ENCODE assay signal across 8 cellular contexts in the genomic region with DNA sequence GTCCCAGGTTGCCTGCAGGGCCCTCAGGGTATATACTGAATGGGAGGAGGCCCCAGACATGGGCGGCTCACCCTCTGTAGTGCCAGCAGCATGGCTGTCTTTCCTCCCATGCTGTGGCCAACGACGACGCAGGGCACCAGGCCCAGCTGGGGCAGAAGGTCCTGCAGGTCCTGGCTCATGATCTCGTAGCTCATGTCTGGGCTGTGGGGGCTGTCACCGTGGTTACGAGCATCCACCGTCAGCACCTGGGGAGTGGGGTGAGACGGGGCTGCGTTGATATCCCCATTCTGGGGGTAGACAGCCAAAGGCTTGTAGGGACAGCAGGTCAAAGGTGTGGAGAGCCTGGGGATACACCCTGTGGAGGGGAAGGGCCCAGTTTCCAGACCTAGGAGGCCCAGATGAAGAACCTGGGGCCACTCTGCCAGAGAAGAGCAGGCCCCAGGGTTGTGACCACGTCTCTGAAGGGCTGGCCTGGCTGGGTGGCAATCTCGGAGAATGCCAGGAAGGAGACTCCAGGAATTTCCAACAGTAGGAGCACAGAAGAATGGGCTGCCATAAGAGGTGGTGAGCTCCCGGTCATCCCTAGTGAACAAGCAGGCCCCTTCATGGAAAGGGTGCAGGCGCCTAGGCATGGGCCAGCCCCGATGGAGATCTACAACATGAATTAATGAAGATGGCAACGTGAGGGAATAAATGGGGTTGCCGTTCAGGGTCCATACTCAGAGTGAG. TPM values are rescaled to one million over a fixed set of nuclear protein-coding genes. Genes with fewer than 3 reads are reported as not detected.
DNase-seq lines count a peak whose midpoint lies in the region; ATAC-seq and TF ChIP-seq lines count a peak whose summit lies in the region.

No MANE protein-coding gene starts in this region.

- intact Hi-C loops in colonic mucosa (cut with DNase I) = loop anchor here (2.0 to 5.0 kb wide), 2 partner anchors 29 to 95 kb away; a partner anchor contains a TSS
- intact Hi-C loops in naive thymus-derived CD4-positive, alpha-beta T cell (cut with micrococcal nuclease) = loop anchor here (1.0 to 10.0 kb wide), 16 partner anchors 18 to 917 kb away; a partner anchor contains a TSS

- H4K20me1 ChIP-seq in KMS-11 (ENCODE audit: insufficient read depth) = peaks cover 4% of the 10 kb centered on the region; the same call in 1 of the 2 replicates

- peak overlapping the region; percentile 87; the same call in 1 of the 2 replicates for H3K9ac ChIP-seq in KMS-11
- H3K9ac ChIP-seq in colonic mucosa (ENCODE audit: low read depth in 2 of 2, low read length in 2 of 2) = peak overlapping the region; percentile 66 to 96

- H2AFZ ChIP-seq in KMS-11 (ENCODE audit: low read depth) = no peak overlapping the region

- CTCF ChIA-PET in naive thymus-derived CD4-positive, alpha-beta T cell (lab: Charles Lee) = interaction anchor here (0.5 to 3.0 kb wide), 6 partner anchors 12 to 158 kb away, joined by 3 to 9 read pairs (median 4); no protein-coding TSS in a partner anchor

- no peaks in the 10 kb centered on the region for H3K9me3 ChIP-seq in colonic mucosa
- H3K9me3 ChIP-seq in naive thymus-derived CD4-positive, alpha-beta T cell (ENCODE audit: control insufficient read depth in 2 of 3, low read length in 3 of 3) = no peaks in the 10 kb centered on the region

- H3K27me3 Mint-ChIP-seq in naive thymus-derived CD4-positive, alpha-beta T cell = peaks cover 0 to 3% (median 0%) of the 10 kb centered on the region in 5 donors

- H3K27me3 ChIP-seq in KMS-11 (ENCODE audit: insufficient read depth, low read depth) (no peaks in the 10 kb centered on the region), colonic mucosa (no peaks in the 10 kb centered on the region)
- H3K27me3 ChIP-seq in naive thymus-derived CD4-positive, alpha-beta T cell (ENCODE audit: control insufficient read depth in 2 of 2, insufficient read depth in 2 of 2, low read length in 2 of 2) = no peaks in the 10 kb centered on the region

- POLR2A ChIA-PET in naive thymus-derived CD4-positive, alpha-beta T cell (lab: Charles Lee) = interaction anchor here (0.7 to 2.1 kb wide), 6 partner anchors 18 to 213 kb away, joined by 3 to 8 read pairs (median 4); a partner anchor contains a TSS

- H3K36me3 ChIP-seq in KMS-11 (ENCODE audit: insufficient read depth) (no peaks in the 10 kb centered on the region; the same call in 1 of the 2 replicates), colonic mucosa (no peaks in the 10 kb centered on the region)
- peaks cover 0 to 19% (median 0%) of the 10 kb centered on the region in 3 experiments for H3K36me3 ChIP-seq in naive thymus-derived CD4-positive, alpha-beta T cell (ENCODE audit: control insufficient read depth in 2 of 3, insufficient read depth in 3 of 3, low read length in 3 of 3)

- H3K27ac ChIP-seq in KMS-11 (peak overlapping the region; percentile 85; the same call in 1 of the 2 replicates), colonic mucosa (peak overlapping the region; percentile 91)
- peak overlapping the region; percentile 89 for H3K27ac ChIP-seq in naive thymus-derived CD4-positive, alpha-beta T cell (ENCODE audit: low read depth, low read length)

- ATAC-seq in naive thymus-derived CD4-positive, alpha-beta T cell = no peak
- ATAC-seq in HG03108 (IDR thresholded peaks at IDR 0.05; ENCODE audit: unreplicated experiment) = no peak

- H3K4me3 ChIP-seq in AG10803 (ENCODE audit: low read length) = peak overlapping the region; percentile 86
- no peak overlapping the region for H3K4me3 ChIP-seq in KMS-11 (IDR thresholded peaks at IDR 0.05; ENCODE audit: insufficient read depth, low read depth, low read length)
- H3K4me3 ChIP-seq in colonic mucosa = peak overlapping the region; percentile 81
- peak overlapping the region; percentile 84 for H3K4me3 ChIP-seq in naive thymus-derived CD4-positive, alpha-beta T cell (ENCODE audit: low read length)

- DNase-seq in AG10803 (ENCODE audit: low read depth) (no peak), colonic mucosa (no peak), NCI-H2107 (lab: John Stamatoyannopoulos, UW) (no peak), NCI-H524 treated with DMSO at 0.1 percent for 48 hours (lab: John Stamatoyannopoulos, UW) (no peak), NCI-H226 (no peak)
- DNase-seq in naive thymus-derived CD4-positive, alpha-beta T cell = no peak

- H3K4me3 Mint-ChIP-seq in naive thymus-derived CD4-positive, alpha-beta T cell = peak overlapping the region; percentile 83 to 94 (median 91)

- peaks cover 5 to 23% (median 16%) of the 10 kb centered on the region in 7 donors for H3K4me1 Mint-ChIP-seq in naive thymus-derived CD4-positive, alpha-beta T cell

- H3K36me3 Mint-ChIP-seq in naive thymus-derived CD4-positive, alpha-beta T cell = peaks cover 0 to 4% (median 0%) of the 10 kb centered on the region in 5 donors

- no peak for TF ChIP-seq CTCF in AG10803 (conservative IDR thresholded peaks at IDR 0.05; ENCODE audit: low read length)
- TF ChIP-seq CTCF in KMS-11 (conservative IDR thresholded peaks at IDR 0.05; ENCODE audit: low read depth, low read length) = no peak
- no peak for TF ChIP-seq CTCF in colonic mucosa (IDR thresholded peaks at IDR 0.05)

- peaks cover 15% of the 10 kb centered on the region; the same call in 1 of the 2 replicates for H3K79me2 ChIP-seq in KMS-11 (ENCODE audit: insufficient read depth, low read depth)

- peak overlapping the region; percentile 87 for H3K4me2 ChIP-seq in KMS-11

- peaks cover 56% of the 10 kb centered on the region for H3K4me1 ChIP-seq in KMS-11 (ENCODE audit: low read depth, poor library complexity, severe bottlenecking)
- peaks cover 4% of the 10 kb centered on the region for H3K4me1 ChIP-seq in colonic mucosa
- peaks cover 4 to 18% of the 10 kb centered on the region in 2 donors for H3K4me1 ChIP-seq in naive thymus-derived CD4-positive, alpha-beta T cell (ENCODE audit: control insufficient read depth in 2 of 2, insufficient read depth in 2 of 2, low read length in 2 of 2)

- H3K9me3 Mint-ChIP-seq in naive thymus-derived CD4-positive, alpha-beta T cell = peaks cover 0 to 1% (median 0%) of the 10 kb centered on the region in 11 donors

- H3K27ac Mint-ChIP-seq in naive thymus-derived CD4-positive, alpha-beta T cell = peak overlapping the region; percentile 48 to 96 (median 88)

RNA-seq across cellular contexts. Expression of a gene that starts 0.9 kb away (rescaled TPM):
- 100 to 1,000 TPM; 109 to 123 TPM for total RNA-seq in colonic mucosa
- 10 to 100 TPM; 12.3 to 22.7 (median 17.2) TPM for total RNA-seq in naive thymus-derived CD4-positive, alpha-beta T cell
- 10 to 100 TPM; 10.2 to 15.9 TPM for polyA plus RNA-seq in naive thymus-derived CD4-positive, alpha-beta T cell

RNA-seq across cellular contexts. Expression of a gene that starts 18.2 kb away (rescaled TPM):
- total RNA-seq in colonic mucosa = 1 to 10 TPM; 7.0 to 7.2 TPM
- 10 to 100 TPM in 3 of 5 experiments, 1 to 10 TPM in 2; 9.6 to 13.4 (median 10.5) TPM for total RNA-seq in naive thymus-derived CD4-positive, alpha-beta T cell
- polyA plus RNA-seq in naive thymus-derived CD4-positive, alpha-beta T cell = 1 to 10 TPM; 1.2 to 3.2 TPM

RNA-seq across cellular contexts. Expression of a gene that starts 32.4 kb away (rescaled TPM):
- total RNA-seq in colonic mucosa = 100 to 1,000 TPM; 599 to 634 TPM
- total RNA-seq in naive thymus-derived CD4-positive, alpha-beta T cell = not detected
- not detected for polyA plus RNA-seq in naive thymus-derived CD4-positive, alpha-beta T cell

RNA-seq across cellular contexts. Expression of a gene that starts 54.3 kb away (rescaled TPM):
- total RNA-seq in colonic mucosa = 10 to 100 TPM; 46.4 to 79.5 TPM
- total RNA-seq in naive thymus-derived CD4-positive, alpha-beta T cell = 100 to 1,000 TPM in 2 of 5 experiments, 10 to 100 TPM in 3; 50.5 to 107 (median 72.0) TPM
- 100 to 1,000 TPM; 126 to 156 TPM for polyA plus RNA-seq in naive thymus-derived CD4-positive, alpha-beta T cell

RNA-seq across cellular contexts. Expression of a gene that starts 54.4 kb away (rescaled TPM):
- total RNA-seq in colonic mucosa = 10 to 100 TPM in 1 of 2 donors, 1 to 10 TPM in 1; 9.7 to 15.1 TPM
- total RNA-seq in naive thymus-derived CD4-positive, alpha-beta T cell = 10 to 100 TPM in 4 of 5 experiments, 1 to 10 TPM in 1; 9.5 to 22.4 (median 13.4) TPM
- polyA plus RNA-seq in naive thymus-derived CD4-positive, alpha-beta T cell = 10 to 100 TPM; 11.8 to 12.9 TPM

Comparison
In these comparisons a context has a peak if more than half of its experiments do, and no peak if none do; other contexts are left out.
1. RNA of a gene that starts 0.9 kb away (total RNA-seq): 109 to 123 TPM in colonic mucosa; 12.3 to 22.7 TPM in naive thymus-derived CD4-positive, alpha-beta T cell; every median in the first group is over 4 times any median in the second.
2. RNA of a gene that starts 32.4 kb away (total RNA-seq): 599 to 634 TPM in colonic mucosa; not detected in naive thymus-derived CD4-positive, alpha-beta T cell; every median in the first group is over 100 times any median in the second.
3. Peak in every context shown above with its lines, with median percentiles within 50 percentile points of each other: H3K27ac ChIP-seq.